ENCODE assay signal across 21 cellular contexts in the genomic region with DNA sequence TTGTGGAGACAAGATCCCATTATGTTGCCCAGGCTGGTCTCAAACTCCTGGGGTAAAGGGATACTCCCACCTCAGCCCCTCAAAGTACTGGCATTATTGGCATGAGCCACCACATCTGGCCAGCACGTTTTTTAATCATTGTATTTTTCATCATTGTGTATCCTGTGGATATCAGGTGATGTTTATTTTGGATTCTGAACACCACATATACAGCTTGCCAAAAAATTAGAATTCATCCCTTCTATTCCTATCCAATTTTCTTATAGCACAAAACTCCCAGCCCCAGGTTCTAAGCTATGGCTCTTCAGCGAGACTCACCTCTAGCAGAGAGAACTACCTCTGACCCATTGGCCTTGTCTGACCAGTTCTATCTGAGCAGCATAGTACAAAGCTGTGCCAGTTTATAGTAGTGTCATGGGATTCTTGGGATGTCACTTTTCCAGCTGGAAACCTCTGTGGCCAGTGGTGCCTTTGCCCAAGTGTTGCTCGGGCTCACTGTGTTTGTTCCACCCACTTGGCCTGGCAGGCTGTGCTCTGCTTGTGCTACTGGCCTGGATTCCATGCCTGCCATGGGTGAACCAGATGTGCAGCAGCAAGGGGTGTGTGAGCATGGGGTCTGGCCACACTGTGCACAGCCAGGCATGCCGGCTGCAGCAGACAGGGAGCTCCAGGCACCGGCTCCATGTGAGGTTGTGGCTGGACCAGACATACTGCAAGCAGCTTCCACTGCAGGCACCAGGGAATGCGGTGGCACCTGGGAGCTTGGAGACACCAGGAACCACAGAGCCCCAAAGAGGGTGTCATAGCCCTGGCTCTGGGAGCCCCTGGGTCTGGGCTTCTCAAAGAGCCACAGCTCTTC. TPM values are rescaled to one million over a fixed set of nuclear protein-coding genes. Genes with fewer than 3 reads are reported as not detected.
DNase-seq lines count a peak whose midpoint lies in the region; ATAC-seq and TF ChIP-seq lines count a peak whose summit lies in the region.
"Had no signal": no experiment of that assay in that cellular context is flagged by ENCODE, and none has a peak within 500 bp of the region (broad histone marks: within the 10 kb centered on the region; RNA-seq: fewer than 3 reads in every experiment).

No MANE protein-coding gene starts in this region.

- CTCF ChIA-PET in Panc1 (lab: Charles Lee), result no interaction called here

- H3K4me3 ChIP-seq in left ventricle myocardium inferior (no peak overlapping the region), Panc1 (ENCODE audit: low read depth in 2 of 2, low read length in 2 of 2) (no peak overlapping the region)
- H3K4me3 ChIP-seq: A549, GM12878, Peyer's patch had no signal

- TF ChIP-seq CTCF in left ventricle myocardium inferior (IDR thresholded peaks at IDR 0.05; ENCODE audit: borderline replicate concordance) (no peak), Panc1 (IDR thresholded peaks at IDR 0.05) (no peak)

- no peaks in the 10 kb centered on the region for H3K9me3 ChIP-seq in left ventricle myocardium inferior (replicated peaks)
- no peaks in the 10 kb centered on the region for H3K9me3 ChIP-seq in Panc1 (ENCODE audit: control insufficient read depth, insufficient read depth, low read depth, low read length)
- H3K9me3 ChIP-seq: A549, Peyer's patch had no signal

- ATAC-seq in Right ventricle myocardium inferior (peak; percentile 66), Panc1 (peak; percentile 19; the same call in 1 of the 2 replicates), GM21381 (IDR thresholded peaks at IDR 0.05; ENCODE audit: unreplicated experiment) (no peak)
- ATAC-seq: GM12878 had no signal

- DNase-seq in Right ventricle myocardium inferior (ENCODE audit: missing footprints), result no peak
- no peak for DNase-seq in left ventricle myocardium inferior
- DNase-seq in Panc1 (ENCODE audit: low read depth, low spot score), result no peak
- DNase-seq in fibroblast of peridontal ligament (ENCODE audit: extremely low read depth), result peak; percentile 27
- peak; percentile 49 for DNase-seq in posterior vena cava (ENCODE audit: low spot score)
- DNase-seq in stimulated activated CD4-positive, alpha-beta T cell treated with anti-CD3 and anti-CD28 coated beads, Interleukin-4, amount 100 ng/mL, for 24 hours, result no peak
- DNase-seq in RKO (ENCODE audit: low spot score), result no peak
- DNase-seq: COR-L47, GOT3, KG1, NCI-H1092 treated with DMSO at 0.1 percent for 48 hours, NCI-H1694 treated with DMSO at 0.1 percent for 48 hours, NCI-H774, Peyer's patch had no signal

- no peaks in the 10 kb centered on the region for H3K4me1 ChIP-seq in left ventricle myocardium inferior
- no peaks in the 10 kb centered on the region for H3K4me1 ChIP-seq in Panc1 (ENCODE audit: control insufficient read depth, insufficient read depth, low read length)
- H3K4me1 ChIP-seq: A549, Peyer's patch had no signal

- H3K27me3 ChIP-seq in left ventricle myocardium inferior (ENCODE audit: low read depth), result no peaks in the 10 kb centered on the region
- no peaks in the 10 kb centered on the region for H3K27me3 ChIP-seq in Panc1 (ENCODE audit: control insufficient read depth, insufficient read depth, low read length)
- H3K27me3 ChIP-seq: Peyer's patch had no signal

- intact Hi-C loops in Right ventricle myocardium inferior (cut with DNase I), result no loop called here
- intact Hi-C loops in left ventricle myocardium inferior (cut with micrococcal nuclease), result no loop called here
- intact Hi-C loops in Panc1 (cut with micrococcal nuclease; ENCODE audit: unreplicated experiment), result no loop called here
- intact Hi-C loops in posterior vena cava (cut with DNase I), result no loop called here

- H3K36me3 ChIP-seq in left ventricle myocardium inferior, result no peaks in the 10 kb centered on the region
- H3K36me3 ChIP-seq in Panc1 (ENCODE audit: control insufficient read depth, insufficient read depth, low read length), result no peaks in the 10 kb centered on the region
- H3K36me3 ChIP-seq: Peyer's patch had no signal

- in situ Hi-C loops in Panc1 (cut with HindIII; ENCODE audit: low pct_unique_long_range_greater_than_20kb, low sequenced_read_pairs), result no loop called here

- no peak overlapping the region for H3K27ac ChIP-seq in left ventricle myocardium inferior (replicated peaks)
- no peak overlapping the region for H3K27ac ChIP-seq in Panc1 (ENCODE audit: low read length)
- H3K27ac ChIP-seq: A549, HL-60, Peyer's patch had no signal

- POLR2A ChIA-PET in Panc1 (lab: Charles Lee), result no interaction called here

- BruUV-seq in Panc1 (replicated peaks; lab: Mats Ljungman, UMichigan), result no TSS peak

RNA-seq across cellular contexts. Expression of gene TIMELESS, which starts 37.2 kb away (rescaled TPM):
- 3.2 TPM for total RNA-seq in Right ventricle myocardium inferior
- 2.2 TPM for total RNA-seq in left ventricle myocardium inferior
- 46.2 TPM for total RNA-seq in Panc1 (2021; ENCODE audit: unreplicated experiment)
- polyA plus RNA-seq in Panc1 (2012; ENCODE audit: insufficient read length), result 21.2 TPM
- total RNA-seq in posterior vena cava, result 1 to 10 TPM; 4.4 TPM

RNA-seq across cellular contexts. Expression of gene MIP, which starts 42.4 kb away (rescaled TPM):
- total RNA-seq in Right ventricle myocardium inferior (not detected), left ventricle myocardium inferior (not detected), Panc1 (2021; ENCODE audit: unreplicated experiment) (not detected), posterior vena cava (not detected)
- polyA plus RNA-seq in Panc1 (2012; ENCODE audit: insufficient read length), result not detected
- total RNA-seq: MCF 10A, NCI-H460, Peyer's patch had no signal
- polyA plus RNA-seq: A549, CD14-positive monocyte had no signal

RNA-seq across cellular contexts. Expression of gene APOF, which starts 49.4 kb away (rescaled TPM):
- not detected for total RNA-seq in Right ventricle myocardium inferior
- total RNA-seq in left ventricle myocardium inferior, result not detected
- 0.10 TPM for total RNA-seq in Panc1 (2021; ENCODE audit: unreplicated experiment)
- polyA plus RNA-seq in Panc1 (2012; ENCODE audit: insufficient read length), result not detected
- total RNA-seq in posterior vena cava, result not detected
- total RNA-seq: MCF 10A, NCI-H460, Peyer's patch had no signal
- polyA plus RNA-seq: A549, CD14-positive monocyte had no signal

RNA-seq across cellular contexts. Expression of gene STAT2, which starts 52.1 kb away (rescaled TPM):
- total RNA-seq in Right ventricle myocardium inferior (31.6 TPM), left ventricle myocardium inferior (34.9 TPM), Panc1 (2021; ENCODE audit: unreplicated experiment) (50.4 TPM), posterior vena cava (100 to 1,000 TPM; 108 to 113 TPM)
- polyA plus RNA-seq in Panc1 (2012; ENCODE audit: insufficient read length), result 26.5 TPM

RNA-seq across cellular contexts. Expression of gene SPRYD4, which starts 56.4 kb away (rescaled TPM):
- 3.1 TPM for total RNA-seq in Right ventricle myocardium inferior
- total RNA-seq in left ventricle myocardium inferior, result 3.6 TPM
- total RNA-seq in Panc1 (2021; ENCODE audit: unreplicated experiment), result 3.7 TPM
- polyA plus RNA-seq in Panc1 (2012; ENCODE audit: insufficient read length), result 1.5 TPM
- 1 to 10 TPM; 1.7 to 2.3 TPM for total RNA-seq in posterior vena cava

Comparison
In these comparisons a context has a peak if more than half of its experiments do, and no peak if none do; other contexts are left out.
1. DNase-seq: peak in fibroblast of peridontal ligament (single experiment) and posterior vena cava (single experiment); none in Right ventricle myocardium inferior (single experiment), left ventricle myocardium inferior (single experiment), Panc1 (single experiment), stimulated activated CD4-positive, alpha-beta T cell treated with anti-CD3 and anti-CD28 coated beads, Interleukin-4, amount 100 ng/mL, for 24 hours (single experiment) and RKO (single experiment).